ENCODE assay signal across 26 cellular contexts in the genomic region with DNA sequence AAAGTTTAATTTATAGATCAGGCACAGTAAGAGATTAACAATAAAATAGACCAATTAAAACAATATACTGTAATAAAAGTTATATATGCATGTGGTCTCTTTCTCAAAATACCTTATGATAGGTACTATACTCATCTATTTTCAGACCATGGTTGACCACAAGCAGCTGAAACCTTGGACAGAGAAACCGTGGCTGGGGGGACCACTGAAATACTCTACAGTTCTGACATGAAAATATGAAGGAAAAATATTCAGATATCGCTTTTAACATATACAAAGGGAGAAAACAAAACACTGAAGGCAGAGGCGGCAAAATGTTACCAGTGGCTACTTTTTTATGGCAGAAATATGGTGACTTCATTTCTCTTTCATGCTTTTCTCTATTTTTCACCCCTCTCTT.
DNase-seq lines count a peak whose midpoint lies in the region; ATAC-seq and TF ChIP-seq lines count a peak whose summit lies in the region.
"Had no signal": no experiment of that assay in that cellular context is flagged by ENCODE, and none has a peak within 500 bp of the region (broad histone marks: within the 10 kb centered on the region; RNA-seq: fewer than 3 reads in every experiment).

No MANE protein-coding gene starts in this region.

- H3K4me3 ChIP-seq in ascending aorta: no peak overlapping the region
- H3K4me3 ChIP-seq in prostate gland: no peak overlapping the region
- no peak overlapping the region for H3K4me3 ChIP-seq in uterus
- H3K4me3 ChIP-seq: MG63, right atrium auricular region had no signal

- H3K4me1 Mint-ChIP-seq in glutamatergic neuron (ENCODE audit: low read depth, unreplicated experiment): peaks cover 44% of the 10 kb centered on the region
- H3K4me1 Mint-ChIP-seq: immature natural killer cell; memory B cell; naive B cell; stimulated activated effector memory CD8-positive, alpha-beta T cell treated with anti-CD3 and anti-CD28 coated beads, Interleukin-12 subunit alpha, Interleukin-12 subunit beta, amount 100 ng/mL, for 72 hours had no signal

- DNase-seq in ascending aorta (ENCODE audit: low spot score in 2 of 2): no peak
- DNase-seq in glutamatergic neuron: no peak
- no peak for DNase-seq in prostate gland (ENCODE audit: low spot score)
- DNase-seq in uterus: no peak
- DNase-seq in midbrain (lab: John Stamatoyannopoulos, UW): no peak
- DNase-seq in SKM-1 treated with dmso at 0.1 percent for 144 hours (lab: John Stamatoyannopoulos, UW; ENCODE audit: unreplicated experiment): no peak
- DNase-seq: activated CD4-positive, alpha-beta T cell treated with anti-CD3 and anti-CD28 coated beads, Interleukin-2, amount 50 U/mL, for 1 hour; activated naive CD4-positive, alpha-beta T cell treated with Interleukin-2 at 50 U/mL for 16 hours; activated T-cell treated with anti-CD3 and anti-CD28 coated beads, Interleukin-2, amount 50 U/mL, for 72 hours; brain microvascular endothelial cell; immature natural killer cell; KBM-7; MG63; naive B cell; NCI-H2081 treated with DMSO at 0.1 percent for 48 hours; NCI-H82; stimulated activated CD4-positive, alpha-beta T cell treated with anti-CD3 and anti-CD28 coated beads, Interleukin-12 subunit alpha, Interleukin-12 subunit beta, amount 100 ng/mL, for 4 hours; stimulated activated CD4-positive, alpha-beta T cell treated with anti-CD3 and anti-CD28 coated beads, Interleukin-4, amount 100 ng/mL, for 1 hour; T1000 had no signal

- TF ChIP-seq CTCF in ascending aorta (IDR thresholded peaks at IDR 0.05) (no peak), glutamatergic neuron (IDR thresholded peaks at IDR 0.05; ENCODE audit: partially characterized antibody, unreplicated experiment) (no peak), prostate gland (IDR thresholded peaks at IDR 0.05) (no peak), uterus (IDR thresholded peaks at IDR 0.05) (no peak)

- no peaks in the 10 kb centered on the region for H3K9me3 Mint-ChIP-seq in glutamatergic neuron (ENCODE audit: unreplicated experiment)
- H3K9me3 Mint-ChIP-seq: activated T-cell treated with anti-CD3 and anti-CD28 coated beads, Interleukin-2, amount 50 U/mL, for 72 hours; immature natural killer cell; memory B cell; stimulated activated effector memory CD8-positive, alpha-beta T cell treated with anti-CD3 and anti-CD28 coated beads, Interleukin-12 subunit alpha, Interleukin-12 subunit beta, amount 100 ng/mL, for 72 hours; WTC11 had no signal

- TF ChIP-seq POLR2A in prostate gland (IDR thresholded peaks at IDR 0.05): no peak
- no peak for TF ChIP-seq POLR2A in uterus (IDR thresholded peaks at IDR 0.05)
- no peak for TF ChIP-seq POLR2A in GM18505 (IDR thresholded peaks at IDR 0.05; ENCODE audit: borderline replicate concordance, extremely low read depth, insufficient read depth, insufficient read length)

- peak overlapping the region; percentile 73 to 89 for H3K27ac ChIP-seq in ascending aorta
- peak overlapping the region; percentile 76 to 78 for H3K27ac ChIP-seq in prostate gland
- H3K27ac ChIP-seq in uterus: peak overlapping the region; percentile 75 to 93
- H3K27ac ChIP-seq: brain microvascular endothelial cell, epithelial cell of prostate had no signal

- H3K36me3 Mint-ChIP-seq in glutamatergic neuron (ENCODE audit: unreplicated experiment): no peaks in the 10 kb centered on the region
- H3K36me3 Mint-ChIP-seq: immature natural killer cell; memory B cell; naive B cell; stimulated activated effector memory CD8-positive, alpha-beta T cell treated with anti-CD3 and anti-CD28 coated beads, Interleukin-12 subunit alpha, Interleukin-12 subunit beta, amount 100 ng/mL, for 72 hours; WTC11 had no signal

- H3K36me3 ChIP-seq in ascending aorta (no peaks in the 10 kb centered on the region), prostate gland (no peaks in the 10 kb centered on the region), uterus (no peaks in the 10 kb centered on the region)
- H3K36me3 ChIP-seq: brain microvascular endothelial cell, MG63, right atrium auricular region had no signal

- ATAC-seq in GM18505 (IDR thresholded peaks at IDR 0.05; ENCODE audit: unreplicated experiment): no peak
- ATAC-seq: activated T-cell treated with anti-CD3 and anti-CD28 coated beads, Interleukin-2, amount 50 U/mL, for 72 hours; left colon; stimulated activated effector memory CD8-positive, alpha-beta T cell treated with anti-CD3 and anti-CD28 coated beads, Interleukin-12 subunit alpha, Interleukin-12 subunit beta, amount 100 ng/mL, for 72 hours had no signal

- no peaks in the 10 kb centered on the region for H3K27me3 ChIP-seq in ascending aorta
- H3K27me3 ChIP-seq in prostate gland (replicated peaks; ENCODE audit: insufficient read depth): no peaks in the 10 kb centered on the region
- H3K27me3 ChIP-seq in uterus: no peaks in the 10 kb centered on the region
- H3K27me3 ChIP-seq: brain microvascular endothelial cell, MG63, right atrium auricular region had no signal

- 78% methylated on average over 3 of the region's 3 CpGs for WGBS in prostate gland

- H3K27me3 Mint-ChIP-seq in glutamatergic neuron (ENCODE audit: unreplicated experiment): no peaks in the 10 kb centered on the region

- no peak overlapping the region for H3K4me3 Mint-ChIP-seq in glutamatergic neuron (ENCODE audit: unreplicated experiment)
- H3K4me3 Mint-ChIP-seq: activated T-cell treated with anti-CD3 and anti-CD28 coated beads, Interleukin-2, amount 50 U/mL, for 72 hours; immature natural killer cell; memory B cell; naive B cell; stimulated activated effector memory CD8-positive, alpha-beta T cell treated with anti-CD3 and anti-CD28 coated beads, Interleukin-12 subunit alpha, Interleukin-12 subunit beta, amount 100 ng/mL, for 72 hours had no signal

- intact Hi-C loops in ascending aorta (cut with DNase I) (loop anchor here (2.0 to 5.0 kb wide), 2 partner anchors 112 to 317 kb away; no protein-coding TSS in a partner anchor), prostate gland (cut with DNase I) (no loop called here), uterus (cut with DNase I; ENCODE audit: low total_unique reads) (no loop called here)

- no peaks in the 10 kb centered on the region for H3K9me3 ChIP-seq in ascending aorta
- H3K9me3 ChIP-seq in prostate gland: no peaks in the 10 kb centered on the region
- no peaks in the 10 kb centered on the region for H3K9me3 ChIP-seq in uterus
- H3K9me3 ChIP-seq: MG63, right atrium auricular region had no signal

- peak overlapping the region; percentile 70 for H3K27ac Mint-ChIP-seq in glutamatergic neuron (ENCODE audit: unreplicated experiment)
- H3K27ac Mint-ChIP-seq: activated T-cell treated with anti-CD3 and anti-CD28 coated beads, Interleukin-2, amount 50 U/mL, for 72 hours; immature natural killer cell; memory B cell; naive B cell; stimulated activated effector memory CD8-positive, alpha-beta T cell treated with anti-CD3 and anti-CD28 coated beads, Interleukin-12 subunit alpha, Interleukin-12 subunit beta, amount 100 ng/mL, for 72 hours; WTC11 had no signal

- H3K4me1 ChIP-seq in ascending aorta: peaks cover 8 to 49% of the 10 kb centered on the region in 2 donors
- H3K4me1 ChIP-seq in prostate gland (replicated peaks): peaks cover 31% of the 10 kb centered on the region
- peaks cover 12% of the 10 kb centered on the region in 2 donors for H3K4me1 ChIP-seq in uterus
